Comparison of ENCODE assay signal across 1 cellular context in genomic region chr1:179168526-179168925, GRCh38.
TF ChIP-seq lines count a peak whose summit lies in the region.

No MANE protein-coding gene starts in this region.

TF ChIP-seq in IMR-90, 13 proteins besides CTCF, POLR2A, EP300 and RAD21 (continued from another document):
- TF ChIP-seq, protein P1, sequence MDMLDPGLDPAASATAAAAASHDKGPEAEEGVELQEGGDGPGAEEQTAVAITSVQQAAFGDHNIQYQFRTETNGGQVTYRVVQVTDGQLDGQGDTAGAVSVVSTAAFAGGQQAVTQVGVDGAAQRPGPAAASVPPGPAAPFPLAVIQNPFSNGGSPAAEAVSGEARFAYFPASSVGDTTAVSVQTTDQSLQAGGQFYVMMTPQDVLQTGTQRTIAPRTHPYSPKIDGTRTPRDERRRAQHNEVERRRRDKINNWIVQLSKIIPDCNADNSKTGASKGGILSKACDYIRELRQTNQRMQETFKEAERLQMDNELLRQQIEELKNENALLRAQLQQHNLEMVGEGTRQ (IDR thresholded peaks at IDR 0.05; ENCODE audit: low read depth, low read length): no peak
- TF ChIP-seq ELK1 (IDR thresholded peaks at IDR 0.05; ENCODE audit: borderline replicate concordance, low read depth, low read length) (no peak), MXI1 (IDR thresholded peaks at IDR 0.05; ENCODE audit: borderline replicate concordance, low read depth, low read length) (no peak), CHD1 (IDR thresholded peaks at IDR 0.05; ENCODE audit: low read depth, low read length) (no peak), MAZ (IDR thresholded peaks at IDR 0.05; ENCODE audit: borderline replicate concordance, low read depth, low read length) (no peak), CEBPB (IDR thresholded peaks at IDR 0.05; ENCODE audit: low read depth, low read length) (no peak), RCOR1 (IDR thresholded peaks at IDR 0.05; ENCODE audit: insufficient replicate concordance, low read length) (no peak), SMC3 (IDR thresholded peaks at IDR 0.05; ENCODE audit: low read depth, low read length) (no peak)
